ENCODE assay signal across 22 cellular contexts in the genomic region with DNA sequence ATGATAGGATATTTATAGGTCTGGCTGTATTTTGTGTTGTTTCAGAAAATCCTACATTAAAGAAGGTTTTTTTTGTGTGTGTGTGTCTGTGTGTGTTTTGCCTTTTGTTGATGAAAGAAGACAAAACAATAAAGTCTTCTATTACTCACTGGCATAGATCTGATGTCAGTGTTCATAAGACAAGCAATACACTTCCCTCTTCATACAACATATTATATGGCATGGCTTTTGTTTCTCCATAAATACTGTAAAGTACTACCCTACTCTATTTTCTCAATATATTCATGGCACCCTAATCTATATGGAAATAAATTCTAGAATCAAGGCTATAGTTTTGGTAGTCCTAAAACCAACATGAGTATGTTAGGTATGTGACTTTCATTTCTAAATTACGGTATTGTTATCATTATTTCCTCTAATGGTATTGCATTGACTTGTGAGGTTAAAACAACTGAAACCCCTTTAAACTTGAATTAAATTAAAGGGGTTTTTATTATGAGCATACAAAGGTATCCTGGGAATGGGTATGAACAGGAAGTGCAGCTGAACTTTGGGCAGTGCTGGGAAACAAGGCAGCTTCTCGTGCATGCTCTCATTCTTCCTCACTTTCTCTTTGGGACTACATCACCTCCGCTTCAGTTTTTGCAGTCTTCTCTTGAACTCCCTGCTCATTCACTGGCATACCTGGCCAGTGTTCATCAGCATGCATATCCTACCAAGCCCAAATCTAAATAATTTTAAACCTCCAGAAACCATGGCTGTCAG.
DNase-seq lines count a peak whose midpoint lies in the region; ATAC-seq and TF ChIP-seq lines count a peak whose summit lies in the region.
"Had no signal": no experiment of that assay in that cellular context is flagged by ENCODE, and none has a peak within 500 bp of the region (broad histone marks: within the 10 kb centered on the region; RNA-seq: fewer than 3 reads in every experiment).

No MANE protein-coding gene starts in this region.

- no peaks in the 10 kb centered on the region for H3K36me3 ChIP-seq in breast epithelium
- H3K36me3 ChIP-seq in mammary epithelial cell (ENCODE audit: insufficient read depth, low read length), result no peaks in the 10 kb centered on the region
- peaks cover 0 to 3% of the 10 kb centered on the region in 2 donors for H3K36me3 ChIP-seq in muscle layer of duodenum (ENCODE audit: control insufficient read depth in 1 of 2, insufficient read depth in 2 of 2, low read length in 2 of 2)
- H3K36me3 ChIP-seq in upper lobe of right lung, result peaks cover 3% of the 10 kb centered on the region
- H3K36me3 ChIP-seq: BLaER1, HAP-1 had no signal

- H3K79me2 ChIP-seq in mammary epithelial cell (ENCODE audit: insufficient read depth, low read length), result no peaks in the 10 kb centered on the region

- ATAC-seq in upper lobe of right lung (no peak), sciatic nerve (no peak)
- ATAC-seq: esophagus mucosa had no signal

- no peak overlapping the region for H3K4me3 Mint-ChIP-seq in nephron progenitor cell
- H3K4me3 Mint-ChIP-seq: activated naive CD4-positive, alpha-beta T cell treated with anti-CD3 and anti-CD28 coated beads, Interleukin-2, amount 50 U/mL, for 24 hours; dendritic cell treated with granulocyte-macrophage colony-stimulating factor and Interleukin-4, amounts not matched to agents 40 ng/mL and 50 ng/mL, for 4 days; IgD-negative memory B cell; immature natural killer cell had no signal

- H3K9me3 Mint-ChIP-seq in nephron progenitor cell, result no peaks in the 10 kb centered on the region
- H3K9me3 Mint-ChIP-seq: activated naive CD4-positive, alpha-beta T cell treated with anti-CD3 and anti-CD28 coated beads, Interleukin-2, amount 50 U/mL, for 24 hours; dendritic cell treated with granulocyte-macrophage colony-stimulating factor and Interleukin-4, amounts not matched to agents 40 ng/mL and 50 ng/mL, for 4 days; IgD-negative memory B cell; immature natural killer cell had no signal

- H4K20me1 ChIP-seq in mammary epithelial cell (ENCODE audit: insufficient read depth, low read length), result no peaks in the 10 kb centered on the region
- H4K20me1 ChIP-seq: BLaER1 had no signal

- no peak overlapping the region for H3K4me3 ChIP-seq in breast epithelium
- H3K4me3 ChIP-seq in mammary epithelial cell (replicated peaks in 1 of 3; ENCODE audit: insufficient read depth in 1 of 3, low read depth in 2 of 3, low read length in 3 of 3), result no peak overlapping the region
- H3K4me3 ChIP-seq in muscle layer of duodenum (ENCODE audit: low read depth in 1 of 2, low read length in 2 of 2), result peak overlapping the region in 1 of 2 donors; percentile 12
- no peak overlapping the region for H3K4me3 ChIP-seq in upper lobe of right lung
- H3K4me3 ChIP-seq: BLaER1, HAP-1 had no signal

- TF ChIP-seq POLR2A in breast epithelium (IDR thresholded peaks at IDR 0.05), result no peak

- H3K4me2 ChIP-seq in mammary epithelial cell (ENCODE audit: insufficient read depth, low read depth, low read length), result no peak overlapping the region
- H3K4me2 ChIP-seq: BLaER1 had no signal

- dilution Hi-C loops in mammary epithelial cell (cut with HindIII; ENCODE audit: low sequenced_read_pairs), result no loop called here

- peaks cover 4% of the 10 kb centered on the region for H3K4me1 Mint-ChIP-seq in nephron progenitor cell
- H3K4me1 Mint-ChIP-seq: activated naive CD4-positive, alpha-beta T cell treated with anti-CD3 and anti-CD28 coated beads, Interleukin-2, amount 50 U/mL, for 24 hours; immature natural killer cell had no signal

- in situ Hi-C loops in mammary epithelial cell (cut with MboI; ENCODE audit: low sequenced_read_pairs in 2 of 2), result no loop called here

- intact Hi-C loops in breast epithelium (cut with DNase I; ENCODE audit: low total_unique reads), result no loop called here
- intact Hi-C loops in mammary epithelial cell (cut with micrococcal nuclease), result no loop called here
- intact Hi-C loops in upper lobe of right lung (cut with DNase I), result no loop called here
- intact Hi-C loops in sciatic nerve (cut with DNase I), result no loop called here

- no peaks in the 10 kb centered on the region for H3K9me3 ChIP-seq in breast epithelium
- H3K9me3 ChIP-seq in mammary epithelial cell (replicated peaks; ENCODE audit: insufficient read depth, low read length), result no peaks in the 10 kb centered on the region
- no peaks in the 10 kb centered on the region for H3K9me3 ChIP-seq in muscle layer of duodenum (ENCODE audit: control insufficient read depth in 1 of 2, low read length in 2 of 2)
- no peaks in the 10 kb centered on the region for H3K9me3 ChIP-seq in upper lobe of right lung
- H3K9me3 ChIP-seq: BLaER1, HAP-1 had no signal

- no peak overlapping the region for H3K27ac Mint-ChIP-seq in nephron progenitor cell
- H3K27ac Mint-ChIP-seq: activated naive CD4-positive, alpha-beta T cell treated with anti-CD3 and anti-CD28 coated beads, Interleukin-2, amount 50 U/mL, for 24 hours; dendritic cell treated with granulocyte-macrophage colony-stimulating factor and Interleukin-4, amounts not matched to agents 40 ng/mL and 50 ng/mL, for 4 days; IgD-negative memory B cell; immature natural killer cell had no signal

- DNase-seq in breast epithelium (ENCODE audit: low spot score in 2 of 2) (no peak), mammary epithelial cell (no peak), globus pallidus (ENCODE audit: low spot score) (peak; percentile 65), upper lobe of right lung (no peak), NCI-H128 (lab: John Stamatoyannopoulos, UW; ENCODE audit: unreplicated experiment) (no peak), sciatic nerve (ENCODE audit: low spot score) (no peak), nephron progenitor cell (no peak)
- DNase-seq: activated CD4-positive, alpha-beta T cell treated with anti-CD3 and anti-CD28 coated beads for 48 hours; immature natural killer cell; mesendoderm; NCI-H1930; NCI-H446 treated with DMSO at 0.1 percent for 48 hours; RPMI8226; stimulated activated CD4-positive, alpha-beta T cell treated with anti-CD3 and anti-CD28 coated beads, Interleukin-2, amount 100 ng/mL, for 48 hours; SW 1271 had no signal

- H3K4me1 ChIP-seq in breast epithelium, result no peaks in the 10 kb centered on the region
- H3K4me1 ChIP-seq in mammary epithelial cell (ENCODE audit: insufficient read depth, low read length), result no peaks in the 10 kb centered on the region
- H3K4me1 ChIP-seq in muscle layer of duodenum (ENCODE audit: control insufficient read depth in 1 of 2, insufficient read depth in 2 of 2, low read length in 2 of 2), result peaks cover 21 to 38% of the 10 kb centered on the region in 2 donors
- peaks cover 32% of the 10 kb centered on the region for H3K4me1 ChIP-seq in upper lobe of right lung
- H3K4me1 ChIP-seq: BLaER1 had no signal

- CTCF ChIA-PET in mammary epithelial cell (lab: Charles Lee; ENCODE audit: low non-redundant PET), result no interaction called here

- H3K27me3 Mint-ChIP-seq in nephron progenitor cell (ENCODE audit: low read depth, poor library complexity), result peaks cover 3% of the 10 kb centered on the region
- H3K27me3 Mint-ChIP-seq: activated naive CD4-positive, alpha-beta T cell treated with anti-CD3 and anti-CD28 coated beads, Interleukin-2, amount 50 U/mL, for 24 hours; dendritic cell treated with granulocyte-macrophage colony-stimulating factor and Interleukin-4, amounts not matched to agents 40 ng/mL and 50 ng/mL, for 4 days; IgD-negative memory B cell had no signal

- H3K27ac ChIP-seq in breast epithelium, result peak overlapping the region; percentile 50 to 63
- H3K27ac ChIP-seq in mammary epithelial cell (ENCODE audit: insufficient read depth, low read depth, low read length), result no peak overlapping the region
- H3K27ac ChIP-seq in muscle layer of duodenum (ENCODE audit: low read length), result peak overlapping the region; percentile 34
- H3K27ac ChIP-seq in upper lobe of right lung, result peak overlapping the region; percentile 56
- H3K27ac ChIP-seq: BLaER1 had no signal

- H3K9ac ChIP-seq in mammary epithelial cell (ENCODE audit: insufficient read depth, low read length), result no peak overlapping the region
- H3K9ac ChIP-seq: BLaER1 had no signal

- BruUV-seq in mammary epithelial cell (replicated peaks; lab: Mats Ljungman, UMichigan), result no TSS peak

- H3K36me3 Mint-ChIP-seq in nephron progenitor cell (ENCODE audit: low read depth), result peaks cover 17% of the 10 kb centered on the region
- H3K36me3 Mint-ChIP-seq: activated naive CD4-positive, alpha-beta T cell treated with anti-CD3 and anti-CD28 coated beads, Interleukin-2, amount 50 U/mL, for 24 hours; IgD-negative memory B cell; immature natural killer cell had no signal

- 67% methylated on average over 3 of the region's 3 CpGs for WGBS in mammary epithelial cell (ENCODE audit: low coverage, missing lambda C conversion rate)

- TF ChIP-seq CTCF in breast epithelium (IDR thresholded peaks at IDR 0.05) (no peak), mammary epithelial cell (conservative IDR thresholded peaks at IDR 0.05 in 1 of 2, IDR thresholded peaks at IDR 0.05 in 1 of 2; ENCODE audit: extremely low read depth in 1 of 2, insufficient read depth in 1 of 2, low read depth in 1 of 2, low read length in 2 of 2) (no peak), upper lobe of right lung (IDR thresholded peaks at IDR 0.05) (no peak), nephron progenitor cell (IDR thresholded peaks at IDR 0.05) (no peak)

- H2AFZ ChIP-seq in mammary epithelial cell (ENCODE audit: low read depth, low read length), result no peak overlapping the region

- no peaks in the 10 kb centered on the region for H3K27me3 ChIP-seq in breast epithelium
- no peaks in the 10 kb centered on the region for H3K27me3 ChIP-seq in mammary epithelial cell (ENCODE audit: insufficient read depth, low read length)
- no peaks in the 10 kb centered on the region for H3K27me3 ChIP-seq in muscle layer of duodenum (ENCODE audit: low read depth, low read length)
- no peaks in the 10 kb centered on the region for H3K27me3 ChIP-seq in upper lobe of right lung
- H3K27me3 ChIP-seq: BLaER1 had no signal
